In the genomic region with DNA sequence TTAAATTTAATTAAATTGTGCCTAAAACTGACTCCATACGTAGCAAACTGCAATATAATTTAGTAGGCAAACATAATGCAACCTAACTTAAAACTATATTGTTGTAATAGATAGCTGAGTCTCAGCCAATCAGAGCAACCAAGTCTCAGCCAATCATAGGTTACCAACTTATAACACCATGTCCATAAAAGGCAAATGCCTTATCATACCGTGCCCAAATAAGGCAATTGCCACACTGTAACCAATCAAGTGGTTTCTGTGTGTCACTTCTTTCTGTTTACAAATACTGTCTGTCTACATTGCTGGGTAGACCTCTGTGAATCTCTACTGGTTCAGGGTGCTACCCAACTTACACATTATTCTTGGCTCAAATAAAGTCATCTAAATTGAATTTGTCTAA, we compare ENCODE assay signal across 27 cellular contexts.
"Had no signal": no experiment of that assay in that cellular context is flagged by ENCODE, and none has a peak within 500 bp of the region (broad histone marks: within the 10 kb centered on the region; RNA-seq: fewer than 3 reads in every experiment).

No MANE protein-coding gene starts in this region.

- H3K27ac ChIP-seq: stomach, suprapubic skin, testis, thoracic aorta, thyroid gland, tibial artery, tibial nerve, transverse colon, upper lobe of left lung, upper lobe of right lung, uterus, vagina had no signal

- H3K4me3 ChIP-seq: stomach, suprapubic skin, testis, thoracic aorta, thyroid gland, tibial artery, tibial nerve, transverse colon, upper lobe of left lung, upper lobe of right lung, uterus, vagina had no signal

- H3K36me3 ChIP-seq: stomach, suprapubic skin, thoracic aorta, thyroid gland, tibial artery, tibial nerve, transverse colon, upper lobe of left lung, upper lobe of right lung, uterus, vagina had no signal

- FAIRE-seq: urothelium cell line had no signal

- DNase-seq: stimulated activated CD4-positive, alpha-beta T cell treated with anti-CD3 and anti-CD28 coated beads, Interleukin-2, amount 100 ng/mL, for 48 hours; stimulated activated CD4-positive, alpha-beta T cell treated with anti-CD3 and anti-CD28 coated beads, Interleukin-4, amount 100 ng/mL, for 1 hour; stimulated activated CD4-positive, alpha-beta T cell treated with anti-CD3 and anti-CD28 coated beads, Interleukin-4, amount 100 ng/mL, for 24 hours; stimulated activated CD4-positive, alpha-beta T cell treated with anti-CD3 and anti-CD28 coated beads, Interleukin-4, amount 100 ng/mL, for 4 hours; stimulated activated CD8-positive, alpha-beta memory T cell treated with anti-CD3 and anti-CD28 coated beads, Interleukin-4, amount 100 ng/mL, for 48 hours; stimulated activated naive B cell treated with anti-CD40 and anti-IgM and Interleukin-4, amounts not matched to agents 10 μg/mL and 1 μg/mL and 100 μg/mL, for 72 hours; stimulated activated naive CD4-positive, alpha-beta T cell; stimulated activated naive CD4-positive, alpha-beta T cell treated with Interleukin-2 at 50 U/mL for 16 hours; stimulated activated naive CD8-positive, alpha-beta T cell treated with anti-CD3 and anti-CD28 coated beads, Interleukin-15, amount 100 ng/mL, for 72 hours; stimulated activated naive CD8-positive, alpha-beta T cell treated with anti-CD3 and anti-CD28 coated beads, Interleukin-15, Interleukin-2, amounts not matched to agents 100 U/mL and 50 U/mL, for 24 hours; stomach; substantia nigra; testis; thyroid gland; tibial artery; transverse colon; trophoblast cell; upper lobe of left lung; upper lobe of right lung; uterus had no signal

- H3K27me3 ChIP-seq: stomach, suprapubic skin, testis, thyroid gland, tibial artery, tibial nerve, transverse colon, upper lobe of left lung, upper lobe of right lung, uterus, vagina had no signal

- H3K9me3 ChIP-seq: suprapubic skin, testis, thoracic aorta, thyroid gland, tibial artery, tibial nerve, transverse colon, upper lobe of left lung, upper lobe of right lung, uterus, vagina had no signal

- ATAC-seq: stimulated activated effector memory CD8-positive, alpha-beta T cell treated with anti-CD3 and anti-CD28 coated beads, Interleukin-12 subunit alpha, Interleukin-12 subunit beta, amount 100 ng/mL, for 72 hours; stimulated activated memory B cell treated with anti-CD40 and anti-IgM and Interleukin-4, amounts not matched to agents 10 μg/mL and 1 μg/mL and 100 μg/mL, for 72 hours; stimulated activated naive B cell treated with anti-CD40 and anti-IgM and Interleukin-4, amounts not matched to agents 10 μg/mL and 1 μg/mL and 100 μg/mL, for 72 hours; stimulated activated naive CD8-positive, alpha-beta T cell treated with anti-CD3 and anti-CD28 coated beads, Interleukin-15, amount 100 ng/mL, for 72 hours; stimulated activated naive CD8-positive, alpha-beta T cell treated with anti-CD3 and anti-CD28 coated beads, Interleukin-15, Interleukin-2, amounts not matched to agents 100 U/mL and 50 U/mL, for 24 hours; upper lobe of right lung had no signal

- H3K4me1 ChIP-seq: stomach, suprapubic skin, testis, thyroid gland, tibial artery, tibial nerve, transverse colon, upper lobe of left lung, upper lobe of right lung, uterus, vagina had no signal
